Comparison of ENCODE assay signal across 1 cellular context in genomic region chr15:41951571-41951970, GRCh38.
TF ChIP-seq lines count a peak whose summit lies in the region.

No MANE protein-coding gene starts in this region.

TF ChIP-seq in SK-N-SH, 30 proteins besides CTCF, POLR2A, EP300 and RAD21:
- TF ChIP-seq REST (IDR thresholded peaks at IDR 0.05; ENCODE audit: low read depth, low read length): no peak
- no peak for TF ChIP-seq SMC3 (IDR thresholded peaks at IDR 0.05; ENCODE audit: low read depth, low read length)
